In genomic region chr4:21177092-21177491, GRCh38 we compare ENCODE assay signal across 2 cellular contexts.
TF ChIP-seq lines count a peak whose summit lies in the region.

No MANE protein-coding gene starts in this region.

TF ChIP-seq in HepG2, 621 proteins besides CTCF, POLR2A, EP300 and RAD21 (continued from another document):
- TF ChIP-seq FOXC1 (CRISPR knock-in tag; IDR thresholded peaks at IDR 0.05; ENCODE audit: borderline replicate concordance): no peak
- peak; percentile 54 for TF ChIP-seq MAFF (IDR thresholded peaks at IDR 0.05; ENCODE audit: low read depth, low read length)
- peak; percentile 68 to 82 for TF ChIP-seq MAFK (conservative IDR thresholded peaks at IDR 0.05 in 1 of 2, IDR thresholded peaks at IDR 0.05 in 1 of 2; ENCODE audit: low read length in 2 of 2)

TF ChIP-seq in IMR-90, 13 proteins besides CTCF, POLR2A, EP300 and RAD21 (continued from another document):
- no peak for TF ChIP-seq ELK1 (IDR thresholded peaks at IDR 0.05; ENCODE audit: borderline replicate concordance, low read depth, low read length)
TF ChIP-seq in IMR-90: peak in this region for 1.
